Comparison of ENCODE assay signal across 1 cellular context in the genomic region with DNA sequence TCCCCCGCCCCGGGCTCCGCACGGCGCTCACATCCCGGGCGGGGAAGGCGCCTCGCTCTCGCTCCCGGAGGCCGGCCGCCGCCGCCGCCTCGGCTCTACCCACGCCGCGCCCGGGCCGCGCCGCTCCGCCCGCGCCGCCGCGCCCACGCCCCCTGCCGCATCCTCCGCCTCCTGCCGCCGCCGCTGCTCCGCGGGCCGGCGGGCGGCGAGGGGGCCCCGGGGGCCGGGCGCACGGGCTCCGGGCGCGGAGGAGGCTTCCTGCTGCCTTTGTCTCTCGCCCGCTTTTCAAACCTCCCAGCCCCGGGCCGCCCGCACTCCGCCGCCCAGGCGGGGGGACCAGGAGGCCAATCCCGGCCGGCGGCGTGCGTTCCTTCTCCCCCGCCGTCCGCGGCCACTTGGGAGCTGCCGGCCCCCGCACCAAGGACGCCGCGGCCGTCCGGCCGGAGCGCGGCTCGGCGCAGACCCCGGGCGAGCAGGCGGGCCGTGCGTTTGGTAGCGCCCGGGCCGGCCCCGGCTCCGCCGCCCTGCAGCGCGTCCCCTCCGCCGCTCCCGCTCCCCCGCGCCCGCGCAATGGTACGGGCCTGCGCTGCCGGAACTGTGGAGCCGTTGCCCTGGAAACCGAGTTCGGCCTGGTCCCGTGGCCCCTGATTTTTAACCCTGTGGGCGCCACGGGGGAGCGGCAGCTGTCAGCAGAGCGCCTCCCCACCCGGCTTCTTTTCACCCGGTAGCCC.
A peak's percentile ranks its signal among the peaks of the same experiment; 100 is the strongest.
TF ChIP-seq lines count a peak whose summit lies in the region.

FBXL14 (minus strand) TSS at position 287 of the 731 bp plus-strand sequence. CDS start 515 bp downstream, outside the sequence.

TF ChIP-seq in HEK293, 187 proteins besides CTCF, POLR2A, EP300 and RAD21 (continued from another document and continues in another):
- TF ChIP-seq SCRT1 (tag by site-specific recombination; IDR thresholded peaks at IDR 0.05; ENCODE audit: borderline replicate concordance) (no peak), MEIS1 (CRISPR knock-in tag; IDR thresholded peaks at IDR 0.05; ENCODE audit: borderline replicate concordance) (no peak), GLI2 (tag by site-specific recombination; IDR thresholded peaks at IDR 0.05; ENCODE audit: borderline replicate concordance, low read depth) (no peak), ZNF561 (tag by site-specific recombination; IDR thresholded peaks at IDR 0.05; ENCODE audit: borderline replicate concordance) (0 out of 2 replicates have a peak, but pooled peaks have one; percentile 69), ZNF658 (tag by site-specific recombination; IDR thresholded peaks at IDR 0.05) (no peak), ZNF555 (tag by site-specific recombination; conservative IDR thresholded peaks at IDR 0.05) (no peak), ZNF2 (tag by site-specific recombination; IDR thresholded peaks at IDR 0.05) (no peak), ZSCAN30 (tag by site-specific recombination; IDR thresholded peaks at IDR 0.05) (peak; percentile 39; the same call in 1 of the 2 replicates), ZIC2 (tag by site-specific recombination; IDR thresholded peaks at IDR 0.05) (peak; percentile 48; the same call in 1 of the 2 replicates), RBAK (tag by site-specific recombination; IDR thresholded peaks at IDR 0.05) (no peak), ZBTB6 (tag by site-specific recombination; IDR thresholded peaks at IDR 0.05) (peak; percentile 61; the same call in 1 of the 2 replicates), HOXA7 (CRISPR knock-in tag; IDR thresholded peaks at IDR 0.05; ENCODE audit: borderline replicate concordance) (no peak), BCL11B (tag by site-specific recombination; IDR thresholded peaks at IDR 0.05; ENCODE audit: low read depth) (peak; percentile 72; the same call in 1 of the 2 replicates), PRDM4 (tag by site-specific recombination; IDR thresholded peaks at IDR 0.05) (no peak), YY1 (tag by site-specific recombination; IDR thresholded peaks at IDR 0.05) (no peak), ZNF37A (tag by site-specific recombination; IDR thresholded peaks at IDR 0.05) (peak; percentile 82), SALL2 (tag by site-specific recombination; IDR thresholded peaks at IDR 0.05; ENCODE audit: borderline replicate concordance) (no peak), SP3 (tag by site-specific recombination; IDR thresholded peaks at IDR 0.05) (peak; percentile 34; the same call in 1 of the 2 replicates), ZNF792 (tag by site-specific recombination; IDR thresholded peaks at IDR 0.05) (no peak), ZNF692 (tag by site-specific recombination; IDR thresholded peaks at IDR 0.05) (peak; percentile 87), KLF1 (tag by site-specific recombination; IDR thresholded peaks at IDR 0.05) (no peak), ZNF596 (tag by site-specific recombination; IDR thresholded peaks at IDR 0.05) (0 out of 2 replicates have a peak, but pooled peaks have one; percentile 20), ZNF140 (tag by site-specific recombination; IDR thresholded peaks at IDR 0.05) (no peak), ZNF248 (tag by site-specific recombination; IDR thresholded peaks at IDR 0.05) (no peak), KLF8 (tag by site-specific recombination; IDR thresholded peaks at IDR 0.05) (peak; percentile 39; the same call in 1 of the 2 replicates), GLIS1 (tag by site-specific recombination; IDR thresholded peaks at IDR 0.05) (peak; percentile 18; the same call in 1 of the 2 replicates), ZNF623 (tag by site-specific recombination; IDR thresholded peaks at IDR 0.05) (no peak), ZNF501 (tag by site-specific recombination; IDR thresholded peaks at IDR 0.05) (no peak), SP7 (tag by site-specific recombination; IDR thresholded peaks at IDR 0.05) (peak; percentile 70; the same call in 1 of the 2 replicates), ZNF48 (tag by site-specific recombination; IDR thresholded peaks at IDR 0.05) (no peak), ZNF23 (tag by site-specific recombination; IDR thresholded peaks at IDR 0.05; ENCODE audit: borderline replicate concordance) (no peak), REPIN1 (tag by site-specific recombination; IDR thresholded peaks at IDR 0.05; ENCODE audit: low read depth) (no peak), ZNF664 (tag by site-specific recombination; IDR thresholded peaks at IDR 0.05) (no peak), ZNF747 (tag by site-specific recombination; IDR thresholded peaks at IDR 0.05) (no peak), ZBTB20 (tag by site-specific recombination; IDR thresholded peaks at IDR 0.05) (no peak; the same call in 1 of the 2 replicates), MYNN (tag by site-specific recombination; IDR thresholded peaks at IDR 0.05; ENCODE audit: borderline replicate concordance) (peak; percentile 51; the same call in 1 of the 2 replicates), ZNF645 (tag by site-specific recombination; IDR thresholded peaks at IDR 0.05) (no peak)
- TF ChIP-seq, protein P1, sequence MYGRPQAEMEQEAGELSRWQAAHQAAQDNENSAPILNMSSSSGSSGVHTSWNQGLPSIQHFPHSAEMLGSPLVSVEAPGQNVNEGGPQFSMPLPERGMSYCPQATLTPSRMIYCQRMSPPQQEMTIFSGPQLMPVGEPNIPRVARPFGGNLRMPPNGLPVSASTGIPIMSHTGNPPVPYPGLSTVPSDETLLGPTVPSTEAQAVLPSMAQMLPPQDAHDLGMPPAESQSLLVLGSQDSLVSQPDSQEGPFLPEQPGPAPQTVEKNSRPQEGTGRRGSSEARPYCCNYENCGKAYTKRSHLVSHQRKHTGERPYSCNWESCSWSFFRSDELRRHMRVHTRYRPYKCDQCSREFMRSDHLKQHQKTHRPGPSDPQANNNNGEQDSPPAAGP (tag by site-specific recombination; IDR thresholded peaks at IDR 0.05) = no peak; the same call in 1 of the 2 replicates
- TF ChIP-seq, protein P2, sequence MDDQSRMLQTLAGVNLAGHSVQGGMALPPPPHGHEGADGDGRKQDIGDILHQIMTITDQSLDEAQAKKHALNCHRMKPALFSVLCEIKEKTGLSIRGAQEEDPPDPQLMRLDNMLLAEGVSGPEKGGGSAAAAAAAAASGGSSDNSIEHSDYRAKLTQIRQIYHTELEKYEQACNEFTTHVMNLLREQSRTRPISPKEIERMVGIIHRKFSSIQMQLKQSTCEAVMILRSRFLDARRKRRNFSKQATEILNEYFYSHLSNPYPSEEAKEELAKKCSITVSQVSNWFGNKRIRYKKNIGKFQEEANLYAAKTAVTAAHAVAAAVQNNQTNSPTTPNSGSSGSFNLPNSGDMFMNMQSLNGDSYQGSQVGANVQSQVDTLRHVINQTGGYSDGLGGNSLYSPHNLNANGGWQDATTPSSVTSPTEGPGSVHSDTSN (CRISPR knock-in tag; IDR thresholded peaks at IDR 0.05) = no peak
- TF ChIP-seq, protein P3, sequence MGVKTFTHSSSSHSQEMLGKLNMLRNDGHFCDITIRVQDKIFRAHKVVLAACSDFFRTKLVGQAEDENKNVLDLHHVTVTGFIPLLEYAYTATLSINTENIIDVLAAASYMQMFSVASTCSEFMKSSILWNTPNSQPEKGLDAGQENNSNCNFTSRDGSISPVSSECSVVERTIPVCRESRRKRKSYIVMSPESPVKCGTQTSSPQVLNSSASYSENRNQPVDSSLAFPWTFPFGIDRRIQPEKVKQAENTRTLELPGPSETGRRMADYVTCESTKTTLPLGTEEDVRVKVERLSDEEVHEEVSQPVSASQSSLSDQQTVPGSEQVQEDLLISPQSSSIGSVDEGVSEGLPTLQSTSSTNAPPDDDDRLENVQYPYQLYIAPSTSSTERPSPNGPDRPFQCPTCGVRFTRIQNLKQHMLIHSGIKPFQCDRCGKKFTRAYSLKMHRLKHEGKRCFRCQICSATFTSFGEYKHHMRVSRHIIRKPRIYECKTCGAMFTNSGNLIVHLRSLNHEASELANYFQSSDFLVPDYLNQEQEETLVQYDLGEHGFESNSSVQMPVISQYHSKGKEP (tag by site-specific recombination; IDR thresholded peaks at IDR 0.05) = no peak
- TF ChIP-seq, protein P4, sequence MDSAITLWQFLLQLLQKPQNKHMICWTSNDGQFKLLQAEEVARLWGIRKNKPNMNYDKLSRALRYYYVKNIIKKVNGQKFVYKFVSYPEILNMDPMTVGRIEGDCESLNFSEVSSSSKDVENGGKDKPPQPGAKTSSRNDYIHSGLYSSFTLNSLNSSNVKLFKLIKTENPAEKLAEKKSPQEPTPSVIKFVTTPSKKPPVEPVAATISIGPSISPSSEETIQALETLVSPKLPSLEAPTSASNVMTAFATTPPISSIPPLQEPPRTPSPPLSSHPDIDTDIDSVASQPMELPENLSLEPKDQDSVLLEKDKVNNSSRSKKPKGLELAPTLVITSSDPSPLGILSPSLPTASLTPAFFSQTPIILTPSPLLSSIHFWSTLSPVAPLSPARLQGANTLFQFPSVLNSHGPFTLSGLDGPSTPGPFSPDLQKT (IDR thresholded peaks at IDR 0.05; ENCODE audit: borderline replicate concordance, low read depth, low read length) = no peak
- TF ChIP-seq, protein P5, sequence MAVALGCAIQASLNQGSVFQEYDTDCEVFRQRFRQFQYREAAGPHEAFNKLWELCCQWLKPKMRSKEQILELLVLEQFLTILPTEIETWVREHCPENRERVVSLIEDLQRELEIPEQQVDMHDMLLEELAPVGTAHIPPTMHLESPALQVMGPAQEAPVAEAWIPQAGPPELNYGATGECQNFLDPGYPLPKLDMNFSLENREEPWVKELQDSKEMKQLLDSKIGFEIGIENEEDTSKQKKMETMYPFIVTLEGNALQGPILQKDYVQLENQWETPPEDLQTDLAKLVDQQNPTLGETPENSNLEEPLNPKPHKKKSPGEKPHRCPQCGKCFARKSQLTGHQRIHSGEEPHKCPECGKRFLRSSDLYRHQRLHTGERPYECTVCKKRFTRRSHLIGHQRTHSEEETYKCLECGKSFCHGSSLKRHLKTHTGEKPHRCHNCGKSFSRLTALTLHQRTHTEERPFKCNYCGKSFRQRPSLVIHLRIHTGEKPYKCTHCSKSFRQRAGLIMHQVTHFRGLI (tag by site-specific recombination; IDR thresholded peaks at IDR 0.05) = no peak
- TF ChIP-seq, protein P6, sequence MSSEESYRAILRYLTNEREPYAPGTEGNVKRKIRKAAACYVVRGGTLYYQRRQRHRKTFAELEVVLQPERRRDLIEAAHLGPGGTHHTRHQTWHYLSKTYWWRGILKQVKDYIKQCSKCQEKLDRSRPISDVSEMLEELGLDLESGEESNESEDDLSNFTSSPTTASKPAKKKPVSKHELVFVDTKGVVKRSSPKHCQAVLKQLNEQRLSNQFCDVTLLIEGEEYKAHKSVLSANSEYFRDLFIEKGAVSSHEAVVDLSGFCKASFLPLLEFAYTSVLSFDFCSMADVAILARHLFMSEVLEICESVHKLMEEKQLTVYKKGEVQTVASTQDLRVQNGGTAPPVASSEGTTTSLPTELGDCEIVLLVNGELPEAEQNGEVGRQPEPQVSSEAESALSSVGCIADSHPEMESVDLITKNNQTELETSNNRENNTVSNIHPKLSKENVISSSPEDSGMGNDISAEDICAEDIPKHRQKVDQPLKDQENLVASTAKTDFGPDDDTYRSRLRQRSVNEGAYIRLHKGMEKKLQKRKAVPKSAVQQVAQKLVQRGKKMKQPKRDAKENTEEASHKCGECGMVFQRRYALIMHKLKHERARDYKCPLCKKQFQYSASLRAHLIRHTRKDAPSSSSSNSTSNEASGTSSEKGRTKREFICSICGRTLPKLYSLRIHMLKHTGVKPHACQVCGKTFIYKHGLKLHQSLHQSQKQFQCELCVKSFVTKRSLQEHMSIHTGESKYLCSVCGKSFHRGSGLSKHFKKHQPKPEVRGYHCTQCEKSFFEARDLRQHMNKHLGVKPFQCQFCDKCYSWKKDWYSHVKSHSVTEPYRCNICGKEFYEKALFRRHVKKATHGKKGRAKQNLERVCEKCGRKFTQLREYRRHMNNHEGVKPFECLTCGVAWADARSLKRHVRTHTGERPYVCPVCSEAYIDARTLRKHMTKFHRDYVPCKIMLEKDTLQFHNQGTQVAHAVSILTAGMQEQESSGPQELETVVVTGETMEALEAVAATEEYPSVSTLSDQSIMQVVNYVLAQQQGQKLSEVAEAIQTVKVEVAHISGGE (tag by site-specific recombination; conservative IDR thresholded peaks at IDR 0.05; ENCODE audit: low read depth) = peak; percentile 68; the same call in 1 of the 2 replicates
